Comparison of ENCODE assay signal across 1 cellular context in the genomic region with DNA sequence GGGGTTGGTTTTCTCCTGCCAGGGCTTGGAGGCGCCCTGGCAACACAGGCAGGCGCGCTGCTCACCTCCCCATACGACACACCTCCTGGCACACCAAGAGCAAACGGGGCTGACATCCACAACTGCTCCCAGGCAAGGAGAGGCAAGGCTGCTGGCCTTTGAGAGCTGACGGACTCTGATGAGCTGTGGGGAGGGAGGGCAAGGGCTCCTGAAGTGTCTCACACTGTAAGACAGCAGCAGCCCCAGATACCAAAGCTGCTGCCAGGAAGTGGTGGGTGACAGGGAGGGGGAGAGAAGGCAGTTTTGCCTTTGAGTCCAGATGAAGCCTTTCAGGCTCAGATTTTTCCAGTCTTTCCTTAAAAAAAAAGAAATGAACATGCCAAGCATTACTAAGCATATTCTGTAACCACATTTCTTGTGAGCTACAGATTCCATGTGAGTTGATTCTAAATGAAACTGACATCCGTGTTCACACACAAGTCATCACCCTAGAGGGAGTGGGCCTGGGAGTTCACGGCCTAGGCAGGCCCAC.
TF ChIP-seq lines count a peak whose summit lies in the region.

No MANE protein-coding gene starts in this region.

TF ChIP-seq in HepG2, 621 proteins besides CTCF, POLR2A, EP300 and RAD21:
- TF ChIP-seq, protein P1, sequence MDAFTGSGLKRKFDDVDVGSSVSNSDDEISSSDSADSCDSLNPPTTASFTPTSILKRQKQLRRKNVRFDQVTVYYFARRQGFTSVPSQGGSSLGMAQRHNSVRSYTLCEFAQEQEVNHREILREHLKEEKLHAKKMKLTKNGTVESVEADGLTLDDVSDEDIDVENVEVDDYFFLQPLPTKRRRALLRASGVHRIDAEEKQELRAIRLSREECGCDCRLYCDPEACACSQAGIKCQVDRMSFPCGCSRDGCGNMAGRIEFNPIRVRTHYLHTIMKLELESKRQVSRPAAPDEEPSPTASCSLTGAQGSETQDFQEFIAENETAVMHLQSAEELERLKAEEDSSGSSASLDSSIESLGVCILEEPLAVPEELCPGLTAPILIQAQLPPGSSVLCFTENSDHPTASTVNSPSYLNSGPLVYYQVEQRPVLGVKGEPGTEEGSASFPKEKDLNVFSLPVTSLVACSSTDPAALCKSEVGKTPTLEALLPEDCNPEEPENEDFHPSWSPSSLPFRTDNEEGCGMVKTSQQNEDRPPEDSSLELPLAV (CRISPR knock-in tag; conservative IDR thresholded peaks at IDR 0.05; ENCODE audit: low read depth) = no peak
- TF ChIP-seq MATR3 (CRISPR knock-in tag; IDR thresholded peaks at IDR 0.05) = no peak
- TF ChIP-seq, protein P2, sequence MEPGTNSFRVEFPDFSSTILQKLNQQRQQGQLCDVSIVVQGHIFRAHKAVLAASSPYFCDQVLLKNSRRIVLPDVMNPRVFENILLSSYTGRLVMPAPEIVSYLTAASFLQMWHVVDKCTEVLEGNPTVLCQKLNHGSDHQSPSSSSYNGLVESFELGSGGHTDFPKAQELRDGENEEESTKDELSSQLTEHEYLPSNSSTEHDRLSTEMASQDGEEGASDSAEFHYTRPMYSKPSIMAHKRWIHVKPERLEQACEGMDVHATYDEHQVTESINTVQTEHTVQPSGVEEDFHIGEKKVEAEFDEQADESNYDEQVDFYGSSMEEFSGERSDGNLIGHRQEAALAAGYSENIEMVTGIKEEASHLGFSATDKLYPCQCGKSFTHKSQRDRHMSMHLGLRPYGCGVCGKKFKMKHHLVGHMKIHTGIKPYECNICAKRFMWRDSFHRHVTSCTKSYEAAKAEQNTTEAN (CRISPR knock-in tag; conservative IDR thresholded peaks at IDR 0.05) = no peak
- TF ChIP-seq DPF2 (CRISPR knock-in tag; IDR thresholded peaks at IDR 0.05; ENCODE audit: borderline replicate concordance, low read depth) = no peak
- no peak for TF ChIP-seq ZNF674 (CRISPR knock-in tag; IDR thresholded peaks at IDR 0.05; ENCODE audit: low read depth)
- no peak for TF ChIP-seq ZNF614 (CRISPR knock-in tag; IDR thresholded peaks at IDR 0.05; ENCODE audit: borderline replicate concordance)
- TF ChIP-seq ZKSCAN5 (CRISPR knock-in tag; IDR thresholded peaks at IDR 0.05) = no peak
- TF ChIP-seq PHB2 (IDR thresholded peaks at IDR 0.05; ENCODE audit: partially characterized antibody) = no peak
- no peak for TF ChIP-seq TBP (CRISPR knock-in tag; IDR thresholded peaks at IDR 0.05)
- no peak for TF ChIP-seq ZNF782 (CRISPR knock-in tag; IDR thresholded peaks at IDR 0.05; ENCODE audit: borderline replicate concordance)
- no peak for TF ChIP-seq YEATS2 (CRISPR knock-in tag; IDR thresholded peaks at IDR 0.05; ENCODE audit: borderline replicate concordance)
- TF ChIP-seq, protein P3, sequence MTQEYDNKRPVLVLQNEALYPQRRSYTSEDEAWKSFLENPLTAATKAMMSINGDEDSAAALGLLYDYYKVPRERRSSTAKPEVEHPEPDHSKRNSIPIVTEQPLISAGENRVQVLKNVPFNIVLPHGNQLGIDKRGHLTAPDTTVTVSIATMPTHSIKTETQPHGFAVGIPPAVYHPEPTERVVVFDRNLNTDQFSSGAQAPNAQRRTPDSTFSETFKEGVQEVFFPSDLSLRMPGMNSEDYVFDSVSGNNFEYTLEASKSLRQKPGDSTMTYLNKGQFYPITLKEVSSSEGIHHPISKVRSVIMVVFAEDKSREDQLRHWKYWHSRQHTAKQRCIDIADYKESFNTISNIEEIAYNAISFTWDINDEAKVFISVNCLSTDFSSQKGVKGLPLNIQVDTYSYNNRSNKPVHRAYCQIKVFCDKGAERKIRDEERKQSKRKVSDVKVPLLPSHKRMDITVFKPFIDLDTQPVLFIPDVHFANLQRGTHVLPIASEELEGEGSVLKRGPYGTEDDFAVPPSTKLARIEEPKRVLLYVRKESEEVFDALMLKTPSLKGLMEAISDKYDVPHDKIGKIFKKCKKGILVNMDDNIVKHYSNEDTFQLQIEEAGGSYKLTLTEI (CRISPR knock-in tag; conservative IDR thresholded peaks at IDR 0.05) = no peak
- no peak for TF ChIP-seq ZNF350 (CRISPR knock-in tag; IDR thresholded peaks at IDR 0.05; ENCODE audit: borderline replicate concordance, low read depth)
